1 cellular context compared by ENCODE assay signal in genomic region chr22:32830473-32830872, GRCh38.
TF ChIP-seq lines count a peak whose summit lies in the region.

No MANE protein-coding gene starts in this region.

TF ChIP-seq in WTC11, 78 proteins besides CTCF, POLR2A, EP300 and RAD21 (continued from another document):
- TF ChIP-seq PRDM15 (CRISPR knock-in tag; IDR thresholded peaks at IDR 0.05) (peak; percentile 64), MAX (CRISPR knock-in tag; IDR thresholded peaks at IDR 0.05) (no peak), ZNF671 (CRISPR knock-in tag; IDR thresholded peaks at IDR 0.05) (no peak), USF2 (CRISPR knock-in tag; IDR thresholded peaks at IDR 0.05) (0 out of 2 replicates have a peak, but pooled peaks have one; percentile 26)
TF ChIP-seq in WTC11: peak in this region for 2.
